Comparison of ENCODE assay signal across 21 cellular contexts in genomic region chr19:47456721-47457478, GRCh38. TPM values are rescaled to one million over a fixed set of nuclear protein-coding genes. Genes with fewer than 3 reads are reported as not detected.
A peak's percentile ranks its signal among the peaks of the same experiment; 100 is the strongest.
DNase-seq lines count a peak whose midpoint lies in the region; ATAC-seq, FAIRE-seq and TF ChIP-seq lines count a peak whose summit lies in the region.
"Had no signal": no experiment of that assay in that cellular context is flagged by ENCODE, and none has a peak within 500 bp of the region (broad histone marks: within the 10 kb centered on the region; RNA-seq: fewer than 3 reads in every experiment).

No MANE protein-coding gene starts in this region.

- no TSS peak for BruUV-seq in MCF 10A (replicated peaks; lab: Mats Ljungman, UMichigan)

- no peak for TF ChIP-seq EP300 in H1 (IDR thresholded peaks at IDR 0.05; ENCODE audit: borderline replicate concordance in 1 of 2, low read depth in 2 of 2, low read length in 2 of 2)

- DNase-seq in breast epithelium (ENCODE audit: low spot score in 2 of 2): no peak
- DNase-seq in MCF 10A (ENCODE audit: unreplicated experiment): no peak
- DNase-seq in H1 (ENCODE audit: low read depth in 1 of 2, low spot score in 2 of 2): no peak
- no peak for DNase-seq in mesendoderm
- no peak for DNase-seq in hepatocyte (ENCODE audit: low spot score)
- DNase-seq in SJCRH30: no peak
- no peak for DNase-seq in CD14-positive monocyte (ENCODE audit: low spot score)
- DNase-seq: COR-L47, DMS79, KBM-7, NCI-H1092, NCI-H2107, NCI-H345, PC-3 had no signal

- no peaks in the 10 kb centered on the region for H3K9me2 ChIP-seq in hepatocyte (replicated peaks; ENCODE audit: insufficient read depth)

- H3K18ac ChIP-seq in H1 (ENCODE audit: extremely low read depth, low read length) (peak overlapping the region; percentile 32; the same call in 1 of the 2 replicates), mesendoderm (ENCODE audit: low read length) (no peak overlapping the region)

- H3K56ac ChIP-seq in H1 (replicated peaks; ENCODE audit: insufficient read length, low read depth, low read length): no peak overlapping the region
- no peak overlapping the region for H3K56ac ChIP-seq in mesendoderm (ENCODE audit: low read length)

- TF ChIP-seq CTCF in breast epithelium (IDR thresholded peaks at IDR 0.05) (no peak), MCF 10A (IDR thresholded peaks at IDR 0.05; ENCODE audit: unreplicated experiment) (no peak), H1 (IDR thresholded peaks at IDR 0.05; ENCODE audit: control extremely low read depth in 1 of 3, insufficient read depth in 1 of 3, low read depth in 1 of 3, low read length in 3 of 3) (no peak), hepatocyte (IDR thresholded peaks at IDR 0.05; ENCODE audit: poor library complexity) (no peak), CD14-positive monocyte (IDR thresholded peaks at IDR 0.05) (no peak)

- H3K4me3 Mint-ChIP-seq in MCF 10A (ENCODE audit: unreplicated experiment): no peak overlapping the region
- H3K4me3 Mint-ChIP-seq in CD14-positive monocyte: peak overlapping the region in 1 of 2 donors; percentile 68

- H3K27me3 Mint-ChIP-seq in MCF 10A (ENCODE audit: insufficient read depth, unreplicated experiment) (peaks cover 17% of the 10 kb centered on the region), CD14-positive monocyte (ENCODE audit: low read depth in 3 of 3) (peaks cover 18 to 48% (median 44%) of the 10 kb centered on the region in 3 donors)

- no peak overlapping the region for H2BK20ac ChIP-seq in H1 (ENCODE audit: low read length)

- no peak overlapping the region for H3K14ac ChIP-seq in H1 (ENCODE audit: insufficient read length)

- H3K79me1 ChIP-seq in H1 (ENCODE audit: low read depth, low read length) (no peaks in the 10 kb centered on the region), mesendoderm (ENCODE audit: low read length) (no peaks in the 10 kb centered on the region)

- POLR2A ChIA-PET in MCF 10A (lab: Yijun Ruan, JAX) (no interaction called here), H1 (lab: Charles Lee; ENCODE audit: partially characterized antibody) (interaction anchor here (0.7 to 2.2 kb wide), 5 partner anchors 9 to 289 kb away, joined by 3 to 9 read pairs (median 3); partner anchors contain the start of genes KPTN and NOP53)

- WGBS in H1 (ENCODE audit: extremely low coverage in 1 of 2, insufficient coverage in 1 of 2, insufficient read length in 1 of 2, insufficient replicate concordance in 2 of 2, low coverage in 1 of 2, low lambda C conversion rate in 2 of 2, missing lambda C conversion rate in 1 of 2), 2 experiments: 86% methylated on average over 63 of the region's 78 CpGs; no CpG with 5 or more reads in 1 of the 2 experiments
- WGBS in mesendoderm (ENCODE audit: extremely low coverage, insufficient coverage, low lambda C conversion rate): no CpG with 5 or more reads among the region's 78 CpGs
- 86% methylated on average over 66 of the region's 78 CpGs for WGBS in hepatocyte (ENCODE audit: low lambda C conversion rate, missing lambda C conversion rate)

- H3K27ac Mint-ChIP-seq in MCF 10A (ENCODE audit: low read depth, unreplicated experiment) (no peak overlapping the region), CD14-positive monocyte (no peak overlapping the region)

- H4K5ac ChIP-seq in H1 (ENCODE audit: insufficient read length, low read depth, low read length): no peak overlapping the region
- no peak overlapping the region for H4K5ac ChIP-seq in mesendoderm (ENCODE audit: low read length)

- H2BK15ac ChIP-seq in H1 (ENCODE audit: low read length) (no peak overlapping the region), mesendoderm (replicated peaks; ENCODE audit: low read depth) (no peak overlapping the region)

- peaks cover 2% of the 10 kb centered on the region; the same call in 1 of the 2 replicates for H3K23me2 ChIP-seq in H1 (ENCODE audit: low read depth, low read length)

- no peaks in the 10 kb centered on the region for H3K36me3 ChIP-seq in breast epithelium
- peaks cover 0 to 6% (median 0%) of the 10 kb centered on the region in 4 experiments; a peak in 2 of 8 replicates for H3K36me3 ChIP-seq in H1 (ENCODE audit: control insufficient read depth in 2 of 4, insufficient read depth in 4 of 4, low read length in 3 of 4)
- H3K36me3 ChIP-seq in mesendoderm (ENCODE audit: control insufficient read depth, insufficient read depth, low read length): no peaks in the 10 kb centered on the region
- no peaks in the 10 kb centered on the region for H3K36me3 ChIP-seq in hepatocyte (replicated peaks; ENCODE audit: insufficient read depth, low read depth)
- H3K36me3 ChIP-seq in SJCRH30: no peaks in the 10 kb centered on the region

- H4K8ac ChIP-seq in H1 (ENCODE audit: extremely low read depth, insufficient read depth, low read length) (peak overlapping the region; percentile 40; the same call in 1 of the 2 replicates), mesendoderm (ENCODE audit: low read depth, low read length) (no peak overlapping the region)

- peak overlapping the region; percentile 19 to 68 for H3K4me2 ChIP-seq in H1 (ENCODE audit: insufficient read depth in 1 of 2, low read depth in 2 of 2, low read length in 2 of 2)
- H3K4me2 ChIP-seq in mesendoderm (ENCODE audit: low read length): no peak overlapping the region
- no peak overlapping the region for H3K4me2 ChIP-seq in hepatocyte

- H2AK5ac ChIP-seq in H1 (ENCODE audit: low read depth, low read length) (no peak overlapping the region), mesendoderm (ENCODE audit: low read length) (no peak overlapping the region)

- TF ChIP-seq POLR2A in breast epithelium (IDR thresholded peaks at IDR 0.05) (no peak), H1 (IDR thresholded peaks at IDR 0.05; ENCODE audit: control extremely low read depth in 1 of 2, low read depth in 2 of 2, low read length in 2 of 2) (no peak)

- H3K23ac ChIP-seq in H1 (ENCODE audit: insufficient read length) (no peak overlapping the region), mesendoderm (ENCODE audit: low read length) (peak overlapping the region; percentile 66)

- no peak for FAIRE-seq in H1 (lab: Jason Lieb, UNC)
- FAIRE-seq: GM12891, H54, HTR-8/SVneo had no signal

- peaks cover 6 to 63% of the 10 kb centered on the region in 2 donors for H3K27me3 ChIP-seq in breast epithelium
- peaks cover 0 to 17% (median 5%) of the 10 kb centered on the region in 4 experiments; a peak in 4 of 7 replicates for H3K27me3 ChIP-seq in H1 (replicated peaks in 1 of 4; ENCODE audit: control insufficient read depth in 3 of 4, extremely low read depth in 1 of 4, insufficient read depth in 3 of 4, low read length in 3 of 4)
- peaks cover 14% of the 10 kb centered on the region for H3K27me3 ChIP-seq in mesendoderm (ENCODE audit: insufficient read depth, low read length, poor library complexity)
- H3K27me3 ChIP-seq in hepatocyte: peaks cover 33% of the 10 kb centered on the region
- no peaks in the 10 kb centered on the region for H3K27me3 ChIP-seq in SJCRH30

- H2BK120ac ChIP-seq in H1 (replicated peaks; ENCODE audit: low read depth, low read length) (no peak overlapping the region), mesendoderm (ENCODE audit: low read depth, low read length) (no peak overlapping the region)

- CTCF ChIA-PET in MCF 10A (lab: Yijun Ruan, JAX): no interaction called here
- CTCF ChIA-PET in H1 (lab: Charles Lee; ENCODE audit: partially characterized antibody): interaction anchor here (1.3 to 2.0 kb wide), 3 partner anchors 19 to 242 kb away, joined by 4 to 5 read pairs (median 4); partner anchors contain the start of gene KPTN

- peaks cover 0 to 4% of the 10 kb centered on the region in 2 donors for H3K4me1 ChIP-seq in breast epithelium
- peaks cover 0 to 4% (median 0%) of the 10 kb centered on the region in 4 experiments; a peak in 2 of 7 replicates for H3K4me1 ChIP-seq in H1 (replicated peaks in 1 of 4; ENCODE audit: control insufficient read depth in 3 of 4, insufficient read depth in 4 of 4, low read length in 3 of 4)
- no peaks in the 10 kb centered on the region for H3K4me1 ChIP-seq in mesendoderm (ENCODE audit: control insufficient read depth, low read depth, low read length)
- H3K4me1 ChIP-seq in hepatocyte (ENCODE audit: insufficient read depth): no peaks in the 10 kb centered on the region
- H3K4me1 ChIP-seq in SJCRH30: no peaks in the 10 kb centered on the region

- H3K4me1 Mint-ChIP-seq in MCF 10A (ENCODE audit: insufficient read depth, unreplicated experiment) (no peaks in the 10 kb centered on the region), CD14-positive monocyte (peaks cover 2% of the 10 kb centered on the region)

- no peak for TF ChIP-seq RAD21 in H1 (IDR thresholded peaks at IDR 0.05 in 1 of 2, conservative IDR thresholded peaks at IDR 0.05 in 1 of 2; ENCODE audit: low read depth in 2 of 2, low read length in 2 of 2)

- H3K27ac ChIP-seq in breast epithelium: no peak overlapping the region
- no peak overlapping the region for H3K27ac ChIP-seq in H1 (ENCODE audit: low read depth, low read length)
- no peak overlapping the region for H3K27ac ChIP-seq in mesendoderm (ENCODE audit: low read depth, low read length)
- no peak overlapping the region for H3K27ac ChIP-seq in hepatocyte
- H3K27ac ChIP-seq in SJCRH30: no peak overlapping the region
- H3K27ac ChIP-seq: C4-2B, SK-N-MC had no signal

- H2BK12ac ChIP-seq in H1 (ENCODE audit: low read depth, low read length): no peak overlapping the region

- no peak for ATAC-seq in GM18502 (IDR thresholded peaks at IDR 0.05; ENCODE audit: poor library complexity, unreplicated experiment)
- ATAC-seq: PC-3 had no signal

- peaks cover 14% of the 10 kb centered on the region for H3K9me3 Mint-ChIP-seq in MCF 10A (ENCODE audit: unreplicated experiment)
- H3K9me3 Mint-ChIP-seq in CD14-positive monocyte: peaks cover 2 to 20% (median 14%) of the 10 kb centered on the region in 7 donors

- H3K4me3 ChIP-seq in breast epithelium (peak overlapping the region in 2 of 3 donors; percentile 14 to 55), H1 (ENCODE audit: extremely low read depth in 1 of 4, insufficient read depth in 2 of 4, low read depth in 3 of 4, low read length in 4 of 4) (peak overlapping the region in 1 of 4 experiments; percentile 47; a peak in 2 of 8 replicates), mesendoderm (ENCODE audit: low read length) (no peak overlapping the region), hepatocyte (no peak overlapping the region), SJCRH30 (no peak overlapping the region)
- H3K4me3 ChIP-seq: SK-N-MC had no signal

- H3K36me3 Mint-ChIP-seq in MCF 10A (ENCODE audit: insufficient read depth, unreplicated experiment): no peaks in the 10 kb centered on the region
- H3K36me3 Mint-ChIP-seq in CD14-positive monocyte: no peaks in the 10 kb centered on the region

- H2BK5ac ChIP-seq in H1 (ENCODE audit: low read depth, low read length) (no peak overlapping the region), mesendoderm (ENCODE audit: low read length) (no peak overlapping the region)

- no peak overlapping the region for H4K91ac ChIP-seq in H1 (replicated peaks; ENCODE audit: insufficient read length, low read length)

- peaks cover 2 to 6% of the 10 kb centered on the region in 2 experiments for H4K20me1 ChIP-seq in H1 (replicated peaks in 1 of 2; ENCODE audit: control insufficient read depth in 1 of 2, insufficient read depth in 2 of 2, low read length in 2 of 2)
- H4K20me1 ChIP-seq in hepatocyte (ENCODE audit: insufficient read depth, poor library complexity, severe bottlenecking): no peaks in the 10 kb centered on the region

- intact Hi-C loops in breast epithelium (cut with DNase I; ENCODE audit: low total_unique reads) (no loop called here), MCF 10A (cut with micrococcal nuclease) (no loop called here), CD14-positive monocyte (cut with micrococcal nuclease) (no loop called here)

- H3K9me3 ChIP-seq in breast epithelium (peaks cover 12 to 14% of the 10 kb centered on the region in 2 donors), H1 (ENCODE audit: insufficient read depth in 2 of 2, low read depth in 1 of 2, low read length in 1 of 2) (no peaks in the 10 kb centered on the region; a peak in 1 of 4 replicates), hepatocyte (ENCODE audit: low read depth) (no peaks in the 10 kb centered on the region), SJCRH30 (replicated peaks) (no peaks in the 10 kb centered on the region)

- no peak overlapping the region for H3K9ac ChIP-seq in H1 (replicated peaks in 1 of 4; ENCODE audit: extremely low read depth in 1 of 4, low read depth in 3 of 4, low read length in 3 of 4)
- H3K9ac ChIP-seq in mesendoderm (ENCODE audit: low read length): no peak overlapping the region

- H3K79me2 ChIP-seq in H1 (ENCODE audit: control insufficient read depth in 1 of 2, insufficient read depth in 2 of 2, low read length in 2 of 2): no peaks in the 10 kb centered on the region
- no peaks in the 10 kb centered on the region for H3K79me2 ChIP-seq in mesendoderm (ENCODE audit: control insufficient read depth, insufficient read depth, low read length)
- H3K79me2 ChIP-seq in hepatocyte: no peaks in the 10 kb centered on the region

- H2AFZ ChIP-seq in H1 (ENCODE audit: low read length): no peak overlapping the region
- no peak overlapping the region for H2AFZ ChIP-seq in hepatocyte

- H3K4ac ChIP-seq in H1 (replicated peaks; ENCODE audit: insufficient read length, low read depth, low read length) (no peak overlapping the region), mesendoderm (ENCODE audit: low read depth, low read length) (no peak overlapping the region)

RNA-seq across cellular contexts. Expression of gene SLC8A2, which starts 14.8 kb away (rescaled TPM):
- under 1 TPM in 2 of 3 donors, not detected in 1; under 0.01 to 0.29 TPM for total RNA-seq in breast epithelium
- 0.54 TPM in 1 of 2 replicates, not detected in the other for total RNA-seq in MCF 10A (2022)
- 7.3 and 8.3 TPM in 2 replicates for total RNA-seq in H1 (2021; fragmentation: NEBNext Ultra II Directional; extraction: Animal tissue kit (Norgen Biotek cat#: 25700))
- 12.4 and 15.7 TPM in 2 replicates for polyA plus RNA-seq in H1 (2011; rRNA removed)
- polyA plus RNA-seq in H1 (2011; cell fraction: cytosol; rRNA removed): 9.3 TPM
- polyA plus RNA-seq in H1 (2011; cell fraction: nucleus; rRNA removed): 16.6 TPM
- polyA plus RNA-seq in H1 (2012, experiment 1 of 2): 7.1 to 14.9 TPM (median 11.4 TPM) in 4 replicates
- 6.9 TPM for polyA plus RNA-seq in H1 (2012, experiment 2 of 2)
- 6.6 TPM for polyA plus RNA-seq in H1 (2013, experiment 1 of 2)
- 6.1 TPM for polyA plus RNA-seq in H1 (2013, experiment 2 of 2)
- 27.9 and 30.5 TPM in 2 replicates for polyA minus RNA-seq in H1 (2011; rRNA and poly(A)+ RNA removed)
- polyA minus RNA-seq in H1 (2011; cell fraction: cytosol; rRNA and poly(A)+ RNA removed): 12.6 TPM
- 9.7 TPM for polyA minus RNA-seq in H1 (2011; cell fraction: nucleus; rRNA and poly(A)+ RNA removed)
- polyA plus RNA-seq in mesendoderm (2013, experiment 1 of 2): 0.69 TPM
- polyA plus RNA-seq in mesendoderm (2013, experiment 2 of 2): 0.67 TPM
- 1.1 and 1.2 TPM in 2 replicates for total RNA-seq in hepatocyte
- 0.24 and 0.40 TPM in 2 replicates for polyA plus RNA-seq in hepatocyte
- 0.10 TPM in 1 of 2 replicates, not detected in the other for total RNA-seq in SJCRH30 (2014; rRNA removed; shearing (Covaris generic))
- not detected for polyA plus RNA-seq in CD14-positive monocyte
- total RNA-seq: A172 had no signal

RNA-seq across cellular contexts. Expression of gene KPTN, which starts 27.1 kb away (rescaled TPM):
- 1 to 10 TPM; 4.6 to 6.6 (median 6.3) TPM for total RNA-seq in breast epithelium
- total RNA-seq in MCF 10A (2022): 9.7 and 17.6 TPM in 2 replicates
- total RNA-seq in H1 (2021; fragmentation: NEBNext Ultra II Directional; extraction: Animal tissue kit (Norgen Biotek cat#: 25700)): 23.6 and 28.0 TPM in 2 replicates
- polyA plus RNA-seq in H1 (2011; rRNA removed): 31.3 and 45.2 TPM in 2 replicates
- 29.4 TPM for polyA plus RNA-seq in H1 (2011; cell fraction: cytosol; rRNA removed)
- polyA plus RNA-seq in H1 (2011; cell fraction: nucleus; rRNA removed): 57.8 TPM
- polyA plus RNA-seq in H1 (2012, experiment 1 of 2): 22.6 to 33.3 TPM (median 31.1 TPM) in 4 replicates
- polyA plus RNA-seq in H1 (2012, experiment 2 of 2): 27.0 TPM
- polyA plus RNA-seq in H1 (2013, experiment 1 of 2): 24.6 TPM
- 23.7 TPM for polyA plus RNA-seq in H1 (2013, experiment 2 of 2)
- polyA minus RNA-seq in H1 (2011; rRNA and poly(A)+ RNA removed): 14.6 and 16.5 TPM in 2 replicates
- 6.9 TPM for polyA minus RNA-seq in H1 (2011; cell fraction: cytosol; rRNA and poly(A)+ RNA removed)
- 9.3 TPM for polyA minus RNA-seq in H1 (2011; cell fraction: nucleus; rRNA and poly(A)+ RNA removed)
- 22.4 TPM for polyA plus RNA-seq in mesendoderm (2013, experiment 1 of 2)
- 22.2 TPM for polyA plus RNA-seq in mesendoderm (2013, experiment 2 of 2)
- total RNA-seq in hepatocyte: 8.3 and 10.1 TPM in 2 replicates
- 22.6 and 25.4 TPM in 2 replicates for polyA plus RNA-seq in hepatocyte
- 4.5 and 5.0 TPM in 2 replicates for total RNA-seq in SJCRH30 (2014; rRNA removed; shearing (Covaris generic))
- polyA plus RNA-seq in CD14-positive monocyte: 1 to 10 TPM; 9.5 to 9.7 TPM

RNA-seq across cellular contexts. Expression of gene MEIS3, which starts 37.6 kb away (rescaled TPM):
- total RNA-seq in breast epithelium (10 to 100 TPM; 13.1 to 41.6 (median 17.1) TPM), MCF 10A (2022) (6.6 and 11.2 TPM in 2 replicates), hepatocyte (18.4 and 21.2 TPM in 2 replicates)
- total RNA-seq in H1 (2021; fragmentation: NEBNext Ultra II Directional; extraction: Animal tissue kit (Norgen Biotek cat#: 25700)): 27.4 and 28.2 TPM in 2 replicates
- polyA plus RNA-seq in H1 (2011; rRNA removed) (24.5 and 34.0 TPM in 2 replicates), hepatocyte (40.6 and 47.0 TPM in 2 replicates), CD14-positive monocyte (not detected)
- polyA plus RNA-seq in H1 (2011; cell fraction: cytosol; rRNA removed): 25.2 TPM
- 40.6 TPM for polyA plus RNA-seq in H1 (2011; cell fraction: nucleus; rRNA removed)
- 21.5 to 39.7 TPM (median 35.7 TPM) in 4 replicates for polyA plus RNA-seq in H1 (2012, experiment 1 of 2)
- 30.6 TPM for polyA plus RNA-seq in H1 (2012, experiment 2 of 2)
- 36.7 TPM for polyA plus RNA-seq in H1 (2013, experiment 1 of 2)
- 36.5 TPM for polyA plus RNA-seq in H1 (2013, experiment 2 of 2)
- polyA minus RNA-seq in H1 (2011; rRNA and poly(A)+ RNA removed): 11.1 TPM in 2 replicates
- polyA minus RNA-seq in H1 (2011; cell fraction: cytosol; rRNA and poly(A)+ RNA removed): 12.3 TPM
- 11.0 TPM for polyA minus RNA-seq in H1 (2011; cell fraction: nucleus; rRNA and poly(A)+ RNA removed)
- polyA plus RNA-seq in mesendoderm (2013, experiment 1 of 2): 65.7 TPM
- polyA plus RNA-seq in mesendoderm (2013, experiment 2 of 2): 64.6 TPM
- total RNA-seq in SJCRH30 (2014; rRNA removed; shearing (Covaris generic)): 15.9 and 16.2 TPM in 2 replicates

RNA-seq across cellular contexts. Expression of gene NAPA, which starts 58.0 kb away (rescaled TPM):
- 100 to 1,000 TPM in 1 of 3 donors, 10 to 100 TPM in 2; 82.4 to 117 (median 96.0) TPM for total RNA-seq in breast epithelium
- 72.1 and 73.2 TPM in 2 replicates for total RNA-seq in MCF 10A (2022)
- 58.3 and 58.5 TPM in 2 replicates for total RNA-seq in H1 (2021; fragmentation: NEBNext Ultra II Directional; extraction: Animal tissue kit (Norgen Biotek cat#: 25700))
- 78.2 and 101 TPM in 2 replicates for polyA plus RNA-seq in H1 (2011; rRNA removed)
- 70.6 TPM for polyA plus RNA-seq in H1 (2011; cell fraction: cytosol; rRNA removed)
- polyA plus RNA-seq in H1 (2011; cell fraction: nucleus; rRNA removed): 77.1 TPM
- 53.3 to 67.3 TPM (median 65.3 TPM) in 4 replicates for polyA plus RNA-seq in H1 (2012, experiment 1 of 2)
- polyA plus RNA-seq in H1 (2012, experiment 2 of 2): 95.9 TPM
- polyA plus RNA-seq in H1 (2013, experiment 1 of 2): 52.3 TPM
- polyA plus RNA-seq in H1 (2013, experiment 2 of 2): 52.2 TPM
- polyA minus RNA-seq in H1 (2011; rRNA and poly(A)+ RNA removed): 106 and 112 TPM in 2 replicates
- 84.4 TPM for polyA minus RNA-seq in H1 (2011; cell fraction: cytosol; rRNA and poly(A)+ RNA removed)
- polyA minus RNA-seq in H1 (2011; cell fraction: nucleus; rRNA and poly(A)+ RNA removed): 38.2 TPM
- polyA plus RNA-seq in mesendoderm (2013, experiment 1 of 2): 55.9 TPM
- polyA plus RNA-seq in mesendoderm (2013, experiment 2 of 2): 55.5 TPM
- 89.8 and 106 TPM in 2 replicates for total RNA-seq in hepatocyte
- polyA plus RNA-seq in hepatocyte: 192 and 229 TPM in 2 replicates
- 71.5 and 77.0 TPM in 2 replicates for total RNA-seq in SJCRH30 (2014; rRNA removed; shearing (Covaris generic))
- polyA plus RNA-seq in CD14-positive monocyte: 100 to 1,000 TPM in 1 of 2 donors, 10 to 100 TPM in 1; 77.5 to 111 TPM

Comparison
In these comparisons a context has a peak if more than half of its experiments do, and no peak if none do; other contexts are left out.
1. H3K4me3 ChIP-seq: peak in breast epithelium (2 of 3); none in mesendoderm (single experiment), hepatocyte (single experiment) and SJCRH30 (single experiment).
2. H3K4me2 ChIP-seq: peak in H1 (2 of 2); none in mesendoderm (single experiment) and hepatocyte (single experiment).